In genomic region chr11:131108780-131109179, GRCh38 we compare ENCODE assay signal across 26 cellular contexts.
DNase-seq lines count a peak whose midpoint lies in the region; ATAC-seq, FAIRE-seq and TF ChIP-seq lines count a peak whose summit lies in the region.
"Had no signal": no experiment of that assay in that cellular context is flagged by ENCODE, and none has a peak within 500 bp of the region (broad histone marks: within the 10 kb centered on the region; RNA-seq: fewer than 3 reads in every experiment).

No MANE protein-coding gene starts in this region.

- POLR2A ChIA-PET in AG04449 (lab: Yijun Ruan, JAX) = no interaction called here

- no peak for FAIRE-seq in bronchial epithelial cell (lab: Jason Lieb, UNC)
- FAIRE-seq: A204.1 had no signal

- H2AFZ ChIP-seq in GM23248 = no peak overlapping the region

- in situ Hi-C loops in GM23248 (cut with MboI) = no loop called here

- no peaks in the 10 kb centered on the region for H3K36me3 ChIP-seq in GM23248 (ENCODE audit: low read depth)
- no peaks in the 10 kb centered on the region for H3K36me3 ChIP-seq in bronchial epithelial cell (ENCODE audit: control insufficient read depth, insufficient read depth, low read length)
- no peaks in the 10 kb centered on the region for H3K36me3 ChIP-seq in lung (ENCODE audit: control insufficient read depth in 2 of 2, insufficient read depth in 2 of 2, low read length in 2 of 2)
- H3K36me3 ChIP-seq: ovary, Peyer's patch, right atrium auricular region, stomach, tibial nerve had no signal

- H3K27ac ChIP-seq in GM23248 = peak overlapping the region; percentile 26
- H3K27ac ChIP-seq in lung (ENCODE audit: low read depth in 1 of 2, low read length in 1 of 2) = no peak overlapping the region
- H3K27ac ChIP-seq: ovary, Peyer's patch, right atrium auricular region, stomach, tibial nerve had no signal

- H3K79me2 ChIP-seq in GM23248 (ENCODE audit: insufficient read depth) = no peaks in the 10 kb centered on the region

- DNase-seq in AG04449 (ENCODE audit: low read depth, low spot score) (peak; percentile 40), GM23248 (peak; percentile 57), bronchial epithelial cell (ENCODE audit: low read depth) (peak; percentile 28), lung (ENCODE audit: low spot score) (peak; percentile 46), SKM-1 (lab: John Stamatoyannopoulos, UW; ENCODE audit: unreplicated experiment) (no peak), iPS-NIHi7 (ENCODE audit: extremely low spot score) (no peak)
- DNase-seq: activated CD4-positive, alpha-beta T cell treated with anti-CD3 and anti-CD28 coated beads for 4 hours; activated naive CD4-positive, alpha-beta T cell treated with Interleukin-2 at 50 U/mL for 16 hours; activated T-cell treated with anti-CD3 and anti-CD28 coated beads, Interleukin-2, amount 50 U/mL, for 48 hours; C1 segment of cervical spinal cord; Calu3; central memory CD4-positive, alpha-beta T cell; erythroblast; glutamatergic neuron; left cardiac atrium; NCI-H1092 treated with DMSO at 0.1 percent for 48 hours; NCI-H2081; NK-92 treated with Interleukin-12 subunit alpha and Interleukin-12 subunit beta, amount 100 ng/mL, for 24 hours; ovary; Peyer's patch; stomach had no signal

- H3K9ac ChIP-seq in GM23248 = no peak overlapping the region

- peak overlapping the region; percentile 30 for H3K4me2 ChIP-seq in GM23248 (ENCODE audit: unreplicated experiment)

- H3K4me3 ChIP-seq in AG04449 (ENCODE audit: low read depth, low read length) (no peak overlapping the region), GM23248 (no peak overlapping the region), bronchial epithelial cell (ENCODE audit: low read depth, low read length) (no peak overlapping the region), lung (no peak overlapping the region)
- H3K4me3 ChIP-seq: ovary, Peyer's patch, right atrium auricular region, stomach, tibial nerve had no signal

- CTCF ChIA-PET in AG04449 (lab: Yijun Ruan, JAX) = interaction anchor here (1.1 kb wide), 1 partner anchor 83 kb away, joined by 3 read pairs; no protein-coding TSS in a partner anchor

- ATAC-seq in lung (ENCODE audit: insufficient read depth, low FRiP score) (peak; percentile 48), HG03378 (IDR thresholded peaks at IDR 0.05; ENCODE audit: unreplicated experiment) (no peak), GM19395 (IDR thresholded peaks at IDR 0.05; ENCODE audit: unreplicated experiment) (no peak)

- TF ChIP-seq CTCF in AG04449 (IDR thresholded peaks at IDR 0.05; ENCODE audit: insufficient read depth, low read length, missing control alignments) (no peak), bronchial epithelial cell (IDR thresholded peaks at IDR 0.05; ENCODE audit: insufficient read depth, low read length, severe bottlenecking) (no peak), lung (IDR thresholded peaks at IDR 0.05; ENCODE audit: control extremely low read depth, extremely low read depth) (no peak)

- 10 to 11% methylated on average over 1 of the region's 1 CpG for WGBS in GM23248 (ENCODE audit: low coverage in 1 of 2, low lambda C conversion rate in 2 of 2, missing lambda C conversion rate in 2 of 2), 2 experiments
- WGBS in lung, 2 donors = 60 to 72% methylated on average over 1 of the region's 1 CpG

- H4K20me1 ChIP-seq in GM23248 (ENCODE audit: insufficient read depth) = no peaks in the 10 kb centered on the region

- H3K9me3 ChIP-seq in GM23248 (ENCODE audit: low read depth) (no peaks in the 10 kb centered on the region), lung (ENCODE audit: control insufficient read depth in 2 of 2, insufficient read depth in 1 of 2, low read length in 1 of 2) (peaks cover 0 to 9% of the 10 kb centered on the region in 2 donors)
- H3K9me3 ChIP-seq: ovary, Peyer's patch had no signal

- no peaks in the 10 kb centered on the region for H3K27me3 ChIP-seq in GM23248 (replicated peaks; ENCODE audit: insufficient read depth)
- no peaks in the 10 kb centered on the region for H3K27me3 ChIP-seq in bronchial epithelial cell (ENCODE audit: control insufficient read depth, insufficient read depth, low read length)
- no peaks in the 10 kb centered on the region for H3K27me3 ChIP-seq in lung (ENCODE audit: control insufficient read depth, insufficient read depth)
- H3K27me3 ChIP-seq: ovary, Peyer's patch, right atrium auricular region, tibial nerve had no signal

- H3F3A ChIP-seq in GM23248 (ENCODE audit: insufficient read depth) = peaks cover 21% of the 10 kb centered on the region

- H3K9me2 ChIP-seq in GM23248 (ENCODE audit: insufficient read depth) = no peaks in the 10 kb centered on the region

- H3K4me1 ChIP-seq in GM23248 (ENCODE audit: insufficient read depth) (peaks cover 21% of the 10 kb centered on the region), lung (ENCODE audit: control insufficient read depth in 2 of 2, insufficient read depth in 2 of 2, low read length in 2 of 2) (no peaks in the 10 kb centered on the region)
- H3K4me1 ChIP-seq: Peyer's patch, right atrium auricular region, stomach, tibial nerve had no signal

Comparison
In these comparisons a context has a peak if more than half of its experiments do, and no peak if none do; other contexts are left out.
1. DNase-seq: peak in AG04449 (single experiment), GM23248 (single experiment), bronchial epithelial cell (single experiment) and lung (single experiment); none in SKM-1 (single experiment) and iPS-NIHi7 (single experiment).